In the genomic region with DNA sequence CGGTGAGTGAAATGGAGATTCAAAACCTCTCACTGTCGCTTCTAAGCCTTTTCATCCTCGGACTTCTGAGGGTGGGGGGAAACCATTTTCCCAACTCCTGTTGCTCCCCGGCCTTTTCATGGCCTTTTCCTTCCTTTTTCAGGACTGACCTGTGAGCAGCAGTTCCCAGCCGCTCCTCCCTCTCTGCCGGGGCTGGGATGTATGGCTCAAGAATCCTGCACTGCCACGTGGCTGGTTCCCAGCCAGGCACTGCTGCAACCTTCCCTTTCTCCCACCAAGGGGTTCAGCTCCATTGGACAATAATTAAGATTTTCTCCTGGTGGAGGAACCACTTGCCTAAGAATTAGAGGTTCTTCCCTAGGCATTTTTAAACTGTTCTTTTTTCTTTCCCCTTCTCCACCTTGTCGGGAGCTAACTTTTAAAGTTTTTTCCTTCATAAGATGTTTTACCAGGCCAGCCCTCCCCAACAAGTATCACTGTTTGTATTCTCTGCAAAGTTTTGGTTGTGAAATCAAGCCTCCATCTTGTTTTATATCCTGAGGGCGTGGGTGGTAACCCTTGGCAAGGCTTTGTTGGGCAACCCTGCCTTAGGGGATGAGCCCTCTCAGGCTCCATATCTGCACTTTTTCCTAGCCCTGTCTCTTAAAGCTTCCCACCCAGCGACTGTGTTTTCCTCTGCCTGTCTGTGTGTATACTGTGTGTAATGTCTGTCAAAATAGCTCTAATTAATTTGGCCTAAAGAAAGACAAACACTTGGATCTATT, we compare ENCODE assay signal across 13 cellular contexts.
"Had no signal": no experiment of that assay in that cellular context is flagged by ENCODE, and none has a peak within 500 bp of the region (broad histone marks: within the 10 kb centered on the region; RNA-seq: fewer than 3 reads in every experiment).

No MANE protein-coding gene starts in this region.

- H3K27me3 Mint-ChIP-seq: activated CD4-positive, alpha-beta memory T cell treated with anti-CD3 and anti-CD28 coated beads, Interleukin-2, amount 10 ng/mL, durations not matched to agents 7 days and 5 days; activated naive CD8-positive, alpha-beta T cell treated with anti-CD3 and anti-CD28 coated beads, Interleukin-2, amount 10 ng/mL, durations not matched to agents 7 days and 5 days; naive thymus-derived CD8-positive, alpha-beta T cell; stimulated activated naive CD8-positive, alpha-beta T cell treated with anti-CD3 and anti-CD28 coated beads, Interleukin-15, Interleukin-2, amounts not matched to agents 100 ng/mL and 50 ng/mL, for 24 hours had no signal

- H3K27me3 ChIP-seq: ascending aorta, cardiac muscle cell, gastroesophageal sphincter, testis had no signal

- H3K4me1 Mint-ChIP-seq: activated CD4-positive, alpha-beta memory T cell treated with anti-CD3 and anti-CD28 coated beads, Interleukin-2, amount 10 ng/mL, durations not matched to agents 7 days and 5 days; activated naive CD8-positive, alpha-beta T cell treated with anti-CD3 and anti-CD28 coated beads, Interleukin-2, amount 10 ng/mL, durations not matched to agents 7 days and 5 days; naive thymus-derived CD8-positive, alpha-beta T cell had no signal

- H3K36me3 Mint-ChIP-seq: activated naive CD8-positive, alpha-beta T cell treated with anti-CD3 and anti-CD28 coated beads, Interleukin-2, amount 10 ng/mL, durations not matched to agents 7 days and 5 days had no signal

- H3K4me1 ChIP-seq: ascending aorta, gastroesophageal sphincter, testis had no signal

- H3K27ac ChIP-seq: ascending aorta, cardiac muscle cell, epithelial cell of prostate, gastroesophageal sphincter, testis had no signal

- H3K4me3 ChIP-seq: ascending aorta, cardiac muscle cell, gastroesophageal sphincter, testis had no signal

- H3K4me3 Mint-ChIP-seq: activated CD4-positive, alpha-beta memory T cell treated with anti-CD3 and anti-CD28 coated beads, Interleukin-2, amount 10 ng/mL, durations not matched to agents 7 days and 5 days; activated naive CD8-positive, alpha-beta T cell treated with anti-CD3 and anti-CD28 coated beads, Interleukin-2, amount 10 ng/mL, durations not matched to agents 7 days and 5 days; naive thymus-derived CD8-positive, alpha-beta T cell; stimulated activated naive CD8-positive, alpha-beta T cell treated with anti-CD3 and anti-CD28 coated beads, Interleukin-15, Interleukin-2, amounts not matched to agents 100 ng/mL and 50 ng/mL, for 24 hours; T-helper 2 cell treated with Interferon-gamma antibody and Interleukin-4, amounts not matched to agents 5 μg/mL and 100 μg/mL, for 36 hours had no signal

- H3K9me3 ChIP-seq: ascending aorta, gastroesophageal sphincter, testis had no signal

- ATAC-seq: gastroesophageal sphincter; naive thymus-derived CD8-positive, alpha-beta T cell had no signal

- DNase-seq: activated CD4-positive, alpha-beta memory T cell treated with anti-CD3 and anti-CD28 coated beads, Interleukin-2, amount 10 ng/mL, durations not matched to agents 7 days and 5 days; activated CD4-positive, alpha-beta T cell treated with anti-CD3 and anti-CD28 coated beads for 1 hour; activated naive CD8-positive, alpha-beta T cell treated with anti-CD3 and anti-CD28 coated beads, Interleukin-2, amount 10 ng/mL, durations not matched to agents 7 days and 5 days; naive thymus-derived CD8-positive, alpha-beta T cell; stimulated activated CD4-positive, alpha-beta T cell treated with anti-CD3 and anti-CD28 coated beads, Interleukin-12 subunit alpha, Interleukin-12 subunit beta, amount 100 ng/mL, for 4 hours; SW 1271; testis had no signal

- H3K27ac Mint-ChIP-seq: activated CD4-positive, alpha-beta memory T cell treated with anti-CD3 and anti-CD28 coated beads, Interleukin-2, amount 10 ng/mL, durations not matched to agents 7 days and 5 days; activated naive CD8-positive, alpha-beta T cell treated with anti-CD3 and anti-CD28 coated beads, Interleukin-2, amount 10 ng/mL, durations not matched to agents 7 days and 5 days; naive thymus-derived CD8-positive, alpha-beta T cell; stimulated activated naive CD8-positive, alpha-beta T cell treated with anti-CD3 and anti-CD28 coated beads, Interleukin-15, Interleukin-2, amounts not matched to agents 100 ng/mL and 50 ng/mL, for 24 hours; T-helper 2 cell treated with Interferon-gamma antibody and Interleukin-4, amounts not matched to agents 5 μg/mL and 100 μg/mL, for 36 hours had no signal

- H3K36me3 ChIP-seq: ascending aorta, cardiac muscle cell, gastroesophageal sphincter had no signal
